In genomic region chr3:102444101-102444500, GRCh38 we compare ENCODE assay signal across 1 cellular context.
TF ChIP-seq lines count a peak whose summit lies in the region.

No MANE protein-coding gene starts in this region.

TF ChIP-seq in IMR-90, 13 proteins besides CTCF, POLR2A, EP300 and RAD21:
- TF ChIP-seq CHD1 (IDR thresholded peaks at IDR 0.05; ENCODE audit: low read depth, low read length) (no peak), USF2 (IDR thresholded peaks at IDR 0.05; ENCODE audit: low read depth, low read length) (no peak), CEBPB (IDR thresholded peaks at IDR 0.05; ENCODE audit: low read depth, low read length) (no peak), SMC3 (IDR thresholded peaks at IDR 0.05; ENCODE audit: low read depth, low read length) (no peak), FOS (IDR thresholded peaks at IDR 0.05; ENCODE audit: low read depth, low read length) (no peak), RCOR1 (IDR thresholded peaks at IDR 0.05; ENCODE audit: insufficient replicate concordance, low read length) (no peak), NFE2L2 (IDR thresholded peaks at IDR 0.05; ENCODE audit: low read depth, low read length) (no peak), RFX5 (IDR thresholded peaks at IDR 0.05; ENCODE audit: low read depth, low read length) (no peak), MAFK (IDR thresholded peaks at IDR 0.05; ENCODE audit: low read depth, low read length) (no peak), MXI1 (IDR thresholded peaks at IDR 0.05; ENCODE audit: borderline replicate concordance, low read depth, low read length) (no peak), BHLHE40 (IDR thresholded peaks at IDR 0.05; ENCODE audit: low read depth, low read length) (no peak)
TF ChIP-seq in IMR-90: peak in this region for 0.
